In genomic region chr16:21172650-21173049, GRCh38 we compare ENCODE assay signal across 37 cellular contexts. TPM values are rescaled to one million over a fixed set of nuclear protein-coding genes. Genes with fewer than 3 reads are reported as not detected.
"Had no signal": no experiment of that assay in that cellular context is flagged by ENCODE, and none has a peak within 500 bp of the region (broad histone marks: within the 10 kb centered on the region; RNA-seq: fewer than 3 reads in every experiment).

No MANE protein-coding gene starts in this region.

- H3K4me3 Mint-ChIP-seq: activated CD8-positive, alpha-beta T cell treated with anti-CD3 and anti-CD28 coated beads for 36 hours; activated naive CD4-positive, alpha-beta T cell treated with anti-CD3 and anti-CD28 coated beads for 36 hours; activated naive CD4-positive, alpha-beta T cell treated with anti-CD3 and anti-CD28 coated beads, Interleukin-2, amount 50 U/mL, for 24 hours; activated naive CD8-positive, alpha-beta T cell treated with anti-CD3 and anti-CD28 coated beads for 36 hours; activated naive CD8-positive, alpha-beta T cell treated with anti-CD3 and anti-CD28 coated beads, Interleukin-2, amount 50 U/mL, for 24 hours; activated T-cell treated with anti-CD3 and anti-CD28 coated beads, Interleukin-2, amount 50 U/mL, for 4 hours; activated T-helper 17 cell treated with anti-CD3 and anti-CD28 coated beads, Interleukin-2, amount 50 U/mL, for 72 hours; brain; dendritic cell treated with granulocyte-macrophage colony-stimulating factor and Interleukin-4, amounts not matched to agents 40 ng/mL and 50 ng/mL, for 4 days; endodermal cell; T-helper 17 cell; T-helper 2 cell treated with Interferon-gamma antibody and Interleukin-4, amounts not matched to agents 5 μg/mL and 100 μg/mL, for 36 hours had no signal

- H3K4me3 ChIP-seq: adrenal gland, ascending aorta, breast epithelium, cardiac muscle cell, coronary artery, dorsolateral prefrontal cortex, esophagus muscularis mucosa, gastrocnemius medialis, heart left ventricle had no signal

- H3K36me3 ChIP-seq: breast epithelium had no signal

- DNase-seq: activated CD4-positive, alpha-beta T cell treated with anti-CD3 and anti-CD28 coated beads for 48 hours; activated CD4-positive, alpha-beta T cell treated with anti-CD3 and anti-CD28 coated beads, Interleukin-2, amount 50 U/mL, for 1 hour; activated CD4-positive, alpha-beta T cell treated with anti-CD3 and anti-CD28 coated beads, Interleukin-2, amount 50 U/mL, for 48 hours; activated CD4-positive, CD25-positive, alpha-beta regulatory T cell; activated CD4-positive, CD25-positive, alpha-beta regulatory T cell treated with anti-CD3 and anti-CD28 coated beads, Interleukin-2, amount 50 U/mL, for 72 hours; activated CD8-positive, alpha-beta memory T cell treated with anti-CD3 and anti-CD28 coated beads for 24 hours; activated CD8-positive, alpha-beta T cell treated with anti-CD3 and anti-CD28 coated beads for 36 hours; activated effector memory CD4-positive, alpha-beta T cell treated with Interleukin-2 at 50 U/mL for 16 hours; activated gamma-delta T cell treated with Interleukin-2 at 50 U/mL for 16 hours; activated naive CD4-positive, alpha-beta T cell treated with anti-CD3 and anti-CD28 coated beads for 36 hours; activated naive CD8-positive, alpha-beta T cell treated with anti-CD3 and anti-CD28 coated beads for 36 hours; activated naive CD8-positive, alpha-beta T cell treated with anti-CD3 and anti-CD28 coated beads, Interleukin-2, amount 50 U/mL, for 24 hours; activated T-cell treated with anti-CD3 and anti-CD28 coated beads, Interleukin-2, amount 50 U/mL, for 4 hours; adrenal gland; central memory CD4-positive, alpha-beta T cell; dorsolateral prefrontal cortex; effector memory CD4-positive, alpha-beta T cell; endodermal cell; foreskin keratinocyte; gastrocnemius medialis; glutamatergic neuron; heart left ventricle; T-helper 1 cell; T-helper 17 cell; T1000; WERI-Rb-1 had no signal

- ATAC-seq: activated CD8-positive, alpha-beta T cell treated with anti-CD3 and anti-CD28 coated beads for 36 hours; activated naive CD8-positive, alpha-beta T cell treated with anti-CD3 and anti-CD28 coated beads, Interleukin-2, amount 50 U/mL, for 24 hours; activated T-cell treated with anti-CD3 and anti-CD28 coated beads, Interleukin-2, amount 50 U/mL, for 4 hours; activated T-helper 17 cell treated with anti-CD3 and anti-CD28 coated beads, Interleukin-2, amount 50 U/mL, for 72 hours; foreskin keratinocyte; gastrocnemius medialis; heart left ventricle; T-helper 17 cell had no signal

- H3K27me3 Mint-ChIP-seq: activated CD8-positive, alpha-beta T cell treated with anti-CD3 and anti-CD28 coated beads for 36 hours; activated naive CD4-positive, alpha-beta T cell treated with anti-CD3 and anti-CD28 coated beads, Interleukin-2, amount 50 U/mL, for 24 hours; activated naive CD8-positive, alpha-beta T cell treated with anti-CD3 and anti-CD28 coated beads for 36 hours; activated naive CD8-positive, alpha-beta T cell treated with anti-CD3 and anti-CD28 coated beads, Interleukin-2, amount 50 U/mL, for 24 hours; activated T-helper 17 cell treated with anti-CD3 and anti-CD28 coated beads, Interleukin-2, amount 50 U/mL, for 72 hours; dendritic cell treated with granulocyte-macrophage colony-stimulating factor and Interleukin-4, amounts not matched to agents 40 ng/mL and 50 ng/mL, for 4 days; T-helper 17 cell had no signal

- H3K4me1 ChIP-seq: adrenal gland, breast epithelium, foreskin keratinocyte, gastrocnemius medialis had no signal

- H3K4me1 Mint-ChIP-seq: activated naive CD4-positive, alpha-beta T cell treated with anti-CD3 and anti-CD28 coated beads, Interleukin-2, amount 50 U/mL, for 24 hours; activated naive CD8-positive, alpha-beta T cell treated with anti-CD3 and anti-CD28 coated beads for 36 hours; activated naive CD8-positive, alpha-beta T cell treated with anti-CD3 and anti-CD28 coated beads, Interleukin-2, amount 50 U/mL, for 24 hours; activated T-helper 17 cell treated with anti-CD3 and anti-CD28 coated beads, Interleukin-2, amount 50 U/mL, for 72 hours; brain; endodermal cell; T-helper 17 cell had no signal

- H3K9me3 Mint-ChIP-seq: activated CD8-positive, alpha-beta T cell treated with anti-CD3 and anti-CD28 coated beads for 36 hours; activated naive CD4-positive, alpha-beta T cell treated with anti-CD3 and anti-CD28 coated beads for 36 hours; activated naive CD4-positive, alpha-beta T cell treated with anti-CD3 and anti-CD28 coated beads, Interleukin-2, amount 50 U/mL, for 24 hours; activated naive CD8-positive, alpha-beta T cell treated with anti-CD3 and anti-CD28 coated beads for 36 hours; activated naive CD8-positive, alpha-beta T cell treated with anti-CD3 and anti-CD28 coated beads, Interleukin-2, amount 50 U/mL, for 24 hours; activated T-cell treated with anti-CD3 and anti-CD28 coated beads, Interleukin-2, amount 50 U/mL, for 4 hours; activated T-helper 17 cell treated with anti-CD3 and anti-CD28 coated beads, Interleukin-2, amount 50 U/mL, for 72 hours; brain; dendritic cell treated with granulocyte-macrophage colony-stimulating factor and Interleukin-4, amounts not matched to agents 40 ng/mL and 50 ng/mL, for 4 days; endodermal cell; T-helper 2 cell treated with Interferon-gamma antibody and Interleukin-4, amounts not matched to agents 5 μg/mL and 100 μg/mL, for 36 hours had no signal

- H3K27ac Mint-ChIP-seq: activated CD8-positive, alpha-beta T cell treated with anti-CD3 and anti-CD28 coated beads for 36 hours; activated naive CD4-positive, alpha-beta T cell treated with anti-CD3 and anti-CD28 coated beads for 36 hours; activated naive CD4-positive, alpha-beta T cell treated with anti-CD3 and anti-CD28 coated beads, Interleukin-2, amount 50 U/mL, for 24 hours; activated naive CD8-positive, alpha-beta T cell treated with anti-CD3 and anti-CD28 coated beads for 36 hours; activated naive CD8-positive, alpha-beta T cell treated with anti-CD3 and anti-CD28 coated beads, Interleukin-2, amount 50 U/mL, for 24 hours; activated T-helper 17 cell treated with anti-CD3 and anti-CD28 coated beads, Interleukin-2, amount 50 U/mL, for 72 hours; brain; dendritic cell treated with granulocyte-macrophage colony-stimulating factor and Interleukin-4, amounts not matched to agents 40 ng/mL and 50 ng/mL, for 4 days; endodermal cell; T-helper 17 cell; T-helper 2 cell treated with Interferon-gamma antibody and Interleukin-4, amounts not matched to agents 5 μg/mL and 100 μg/mL, for 36 hours had no signal

- H3K9me3 ChIP-seq: adrenal gland, ascending aorta, breast epithelium, esophagus muscularis mucosa, gastrocnemius medialis, heart left ventricle had no signal

- H3K27me3 ChIP-seq: adrenal gland, ascending aorta, breast epithelium, cardiac muscle cell, dorsolateral prefrontal cortex, esophagus muscularis mucosa, foreskin keratinocyte, gastrocnemius medialis, heart left ventricle had no signal

- H3K27ac ChIP-seq: adrenal gland, ascending aorta, breast epithelium, cardiac muscle cell, coronary artery, dorsolateral prefrontal cortex, esophagus muscularis mucosa, foreskin keratinocyte, gastrocnemius medialis, heart left ventricle, WERI-Rb-1 had no signal

RNA-seq across cellular contexts. Expression of gene DNAH3, which starts 22.0 kb away (rescaled TPM):
- total RNA-seq: activated naive CD4-positive, alpha-beta T cell treated with anti-CD3 and anti-CD28 coated beads for 36 hours; activated naive CD8-positive, alpha-beta T cell treated with anti-CD3 and anti-CD28 coated beads for 36 hours; activated T-cell treated with anti-CD3 and anti-CD28 coated beads, Interleukin-2, amount 50 U/mL, for 4 hours; epithelial cell of proximal tubule had no signal
- polyA plus RNA-seq: cardiac muscle cell had no signal

RNA-seq across cellular contexts. Expression of gene ZP2, which starts 38.7 kb away (rescaled TPM):
- total RNA-seq: activated CD8-positive, alpha-beta T cell treated with anti-CD3 and anti-CD28 coated beads for 36 hours; activated naive CD4-positive, alpha-beta T cell treated with anti-CD3 and anti-CD28 coated beads for 36 hours; activated naive CD8-positive, alpha-beta T cell treated with anti-CD3 and anti-CD28 coated beads for 36 hours; activated T-cell treated with anti-CD3 and anti-CD28 coated beads, Interleukin-2, amount 50 U/mL, for 4 hours; activated T-helper 17 cell treated with anti-CD3 and anti-CD28 coated beads, Interleukin-2, amount 50 U/mL, for 72 hours; adrenal gland; ascending aorta; breast epithelium; cardiac muscle cell; endodermal cell; epithelial cell of proximal tubule; esophagus muscularis mucosa; foreskin keratinocyte; gastrocnemius medialis; heart left ventricle; T-helper 17 cell had no signal
- polyA plus RNA-seq: adrenal gland, cardiac muscle cell, foreskin keratinocyte, heart left ventricle had no signal
